In genomic region chr2:38146917-38147307, GRCh38 we compare ENCODE assay signal across 8 cellular contexts.
DNase-seq lines count a peak whose midpoint lies in the region; ATAC-seq and FAIRE-seq lines count a peak whose summit lies in the region.

No MANE protein-coding gene starts in this region.

- H3K4me2 ChIP-seq in Karpas-422 (ENCODE audit: low read depth, low read length, poor library complexity, severe bottlenecking): no peak overlapping the region

- FAIRE-seq in RCC 7860 (lab: Jason Lieb, UNC): peak; percentile 96

- no peaks in the 10 kb centered on the region for H3K9me3 ChIP-seq in Karpas-422 (ENCODE audit: low read length)

- no peaks in the 10 kb centered on the region for H3K9me2 ChIP-seq in Karpas-422 (replicated peaks; ENCODE audit: insufficient read depth, low read length)

- peak; percentile 95 for ATAC-seq in HG02852 (IDR thresholded peaks at IDR 0.05; ENCODE audit: unreplicated experiment)

- no peaks in the 10 kb centered on the region for H3K79me2 ChIP-seq in Karpas-422 (ENCODE audit: low read length)

- no peak overlapping the region for H2AFZ ChIP-seq in Karpas-422 (ENCODE audit: low read length)

- no peak overlapping the region for H3K27ac ChIP-seq in Karpas-422 (ENCODE audit: low read length)

- H3K4me3 ChIP-seq in Karpas-422 (ENCODE audit: low read length): no peak overlapping the region

- DNase-seq in activated CD4-positive, alpha-beta T cell treated with anti-CD3 and anti-CD28 coated beads, Interleukin-2, amount 50 U/mL, for 48 hours: peak; percentile 1 to 8
- DNase-seq in activated CD4-positive, alpha-beta T cell treated with anti-CD3 and anti-CD28 coated beads, Interleukin-2, amount 50 U/mL, for 1 hour: no peak
- DNase-seq in RCC 7860 (ENCODE audit: low spot score) (peak; percentile 98), fibroblast of gingiva (ENCODE audit: low read depth) (peak; percentile 94), pulmonary artery endothelial cell (ENCODE audit: low read depth, low spot score) (peak; percentile 57), Karpas-422 (no peak)
- DNase-seq in central memory CD4-positive, alpha-beta T cell: no peak

- H3K27me3 ChIP-seq in Karpas-422 (ENCODE audit: low read length): no peaks in the 10 kb centered on the region

- no peaks in the 10 kb centered on the region for H4K20me1 ChIP-seq in Karpas-422 (ENCODE audit: insufficient read depth, low read depth, low read length)

- H3K36me3 ChIP-seq in Karpas-422 (ENCODE audit: insufficient read depth, low read length): no peaks in the 10 kb centered on the region

- no peaks in the 10 kb centered on the region for H3K4me1 ChIP-seq in Karpas-422 (ENCODE audit: low read length)

- H3K9ac ChIP-seq in Karpas-422 (ENCODE audit: low read length): no peak overlapping the region

Comparison
In these comparisons a context has a peak if more than half of its experiments do, and no peak if none do; other contexts are left out.
1. DNase-seq: peak in activated CD4-positive, alpha-beta T cell treated with anti-CD3 and anti-CD28 coated beads, Interleukin-2, amount 50 U/mL, for 48 hours (2 of 2), RCC 7860 (single experiment), fibroblast of gingiva (single experiment) and pulmonary artery endothelial cell (single experiment); none in activated CD4-positive, alpha-beta T cell treated with anti-CD3 and anti-CD28 coated beads, Interleukin-2, amount 50 U/mL, for 1 hour (single experiment), central memory CD4-positive, alpha-beta T cell (single experiment) and Karpas-422 (single experiment).